Comparison of ENCODE assay signal across 18 cellular contexts in the genomic region with DNA sequence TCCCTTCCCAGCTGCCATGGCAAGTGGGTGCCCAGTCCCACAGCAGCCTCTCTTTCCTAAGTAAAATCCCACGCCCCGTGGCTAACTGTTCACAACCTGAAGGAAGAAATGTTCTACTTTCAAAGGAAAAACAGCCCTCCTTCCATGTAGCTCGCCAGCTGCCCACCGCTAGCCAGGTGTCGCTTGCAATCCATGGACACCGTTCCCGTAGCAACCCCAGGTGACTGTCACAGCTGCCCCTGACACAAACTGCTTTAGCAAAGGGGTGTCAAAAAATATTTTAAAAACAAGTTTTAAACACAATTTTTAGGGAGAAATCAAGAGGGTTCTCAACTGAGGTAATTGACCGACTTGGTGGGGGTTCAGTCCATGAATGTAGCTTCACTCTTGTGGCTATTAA. TPM values are rescaled to one million over a fixed set of nuclear protein-coding genes. Genes with fewer than 3 reads are reported as not detected.
DNase-seq lines count a peak whose midpoint lies in the region; ATAC-seq and TF ChIP-seq lines count a peak whose summit lies in the region.
"Had no signal": no experiment of that assay in that cellular context is flagged by ENCODE, and none has a peak within 500 bp of the region (broad histone marks: within the 10 kb centered on the region; RNA-seq: fewer than 3 reads in every experiment).

No MANE protein-coding gene starts in this region.

- no peak overlapping the region for H2AK5ac ChIP-seq in mesendoderm (ENCODE audit: low read length)

- no peaks in the 10 kb centered on the region for H3K9me3 Mint-ChIP-seq in Calu3 (ENCODE audit: low read depth, unreplicated experiment)
- H3K9me3 Mint-ChIP-seq: CD8-positive, alpha-beta T cell had no signal

- H3K4ac ChIP-seq in mesendoderm (ENCODE audit: low read depth, low read length), result no peak overlapping the region

- CTCF ChIA-PET in Calu3 (lab: Charles Lee), result interaction anchor here (1.2 kb wide), 1 partner anchor 42 kb away, joined by 3 read pairs; no protein-coding TSS in a partner anchor

- H4K8ac ChIP-seq in mesendoderm (ENCODE audit: low read depth, low read length), result no peak overlapping the region

- no peak for ATAC-seq in GM18520 (IDR thresholded peaks at IDR 0.05; ENCODE audit: unreplicated experiment)
- ATAC-seq: CD8-positive, alpha-beta T cell; HCT116 had no signal

- no peak overlapping the region for H3K27ac Mint-ChIP-seq in Calu3 (ENCODE audit: unreplicated experiment)
- H3K27ac Mint-ChIP-seq: CD8-positive, alpha-beta T cell had no signal

- H3K79me1 ChIP-seq in mesendoderm (ENCODE audit: low read length), result no peaks in the 10 kb centered on the region

- no peak overlapping the region for H3K4me3 Mint-ChIP-seq in Calu3 (ENCODE audit: low read depth, unreplicated experiment)
- H3K4me3 Mint-ChIP-seq: CD8-positive, alpha-beta T cell had no signal

- H3K27me3 ChIP-seq in mesendoderm (ENCODE audit: insufficient read depth, low read length, poor library complexity), result no peaks in the 10 kb centered on the region
- H3K27me3 ChIP-seq: BLaER1, MG63 had no signal

- TF ChIP-seq CTCF in Calu3 (IDR thresholded peaks at IDR 0.05; ENCODE audit: unreplicated experiment), result no peak

- WGBS in mesendoderm (ENCODE audit: extremely low coverage, insufficient coverage, low lambda C conversion rate), result no CpG with 5 or more reads among the region's 8 CpGs

- no peak overlapping the region for H2BK120ac ChIP-seq in mesendoderm (ENCODE audit: low read depth, low read length)

- peaks cover 36% of the 10 kb centered on the region for H3K27me3 Mint-ChIP-seq in Calu3 (ENCODE audit: unreplicated experiment)

- H3K9ac ChIP-seq in mesendoderm (ENCODE audit: low read length), result no peak overlapping the region
- H3K9ac ChIP-seq: BLaER1 had no signal

- BruUV-seq in Calu3 (replicated peaks; lab: Mats Ljungman, UMichigan), result no TSS peak

- no peaks in the 10 kb centered on the region for H3K79me2 ChIP-seq in mesendoderm (ENCODE audit: control insufficient read depth, insufficient read depth, low read length)

- H3K4me1 Mint-ChIP-seq in Calu3 (ENCODE audit: low read depth, unreplicated experiment), result no peaks in the 10 kb centered on the region

- H3K18ac ChIP-seq in mesendoderm (ENCODE audit: low read length), result no peak overlapping the region

- H3K4me3 ChIP-seq in mesendoderm (ENCODE audit: low read length), result no peak overlapping the region
- H3K4me3 ChIP-seq: BLaER1, MG63 had no signal

- no peaks in the 10 kb centered on the region for H3K36me3 ChIP-seq in mesendoderm (ENCODE audit: control insufficient read depth, insufficient read depth, low read length)
- H3K36me3 ChIP-seq: BLaER1, MG63 had no signal

- H3K36me3 Mint-ChIP-seq in Calu3 (ENCODE audit: insufficient read depth, unreplicated experiment), result peaks cover 5% of the 10 kb centered on the region
- H3K36me3 Mint-ChIP-seq: CD8-positive, alpha-beta T cell had no signal

- no peak overlapping the region for H3K27ac ChIP-seq in mesendoderm (ENCODE audit: low read depth, low read length)
- H3K27ac ChIP-seq: BLaER1 had no signal

- no peak overlapping the region for H3K23ac ChIP-seq in mesendoderm (ENCODE audit: low read length)

- H3K4me1 ChIP-seq in mesendoderm (ENCODE audit: control insufficient read depth, low read depth, low read length), result peaks cover 6% of the 10 kb centered on the region
- H3K4me1 ChIP-seq: BLaER1 had no signal

- H2BK15ac ChIP-seq in mesendoderm (replicated peaks; ENCODE audit: low read depth), result no peak overlapping the region

- DNase-seq in NCI-H748 (lab: John Stamatoyannopoulos, UW; ENCODE audit: unreplicated experiment), result peak; percentile 51
- no peak for DNase-seq in NCI-H748 treated with DMSO at 0.1 percent for 48 hours (lab: John Stamatoyannopoulos, UW)
- DNase-seq in NCI-H69 (lab: John Stamatoyannopoulos, UW), result peak; percentile 47
- peak; percentile 60 for DNase-seq in mesendoderm
- DNase-seq in activated CD8-positive, alpha-beta memory T cell treated with anti-CD3 and anti-CD28 coated beads, Interleukin-2, amount 50 U/mL, for 48 hours, result no peak
- no peak for DNase-seq in Calu3
- DNase-seq: CD8-positive, alpha-beta T cell; DND-41; Kasumi-1; MG63; NCI-H1048; NCI-H187; NCI-H2171; NCI-H446 had no signal

- no peak overlapping the region for H3K4me2 ChIP-seq in mesendoderm (ENCODE audit: low read length)
- H3K4me2 ChIP-seq: BLaER1 had no signal

- H4K5ac ChIP-seq in mesendoderm (ENCODE audit: low read length), result no peak overlapping the region

- H2BK5ac ChIP-seq in mesendoderm (ENCODE audit: low read length), result no peak overlapping the region

- intact Hi-C loops in Calu3 (cut with micrococcal nuclease; ENCODE audit: unreplicated experiment), result no loop called here

- H3K56ac ChIP-seq in mesendoderm (ENCODE audit: low read length), result no peak overlapping the region

RNA-seq across cellular contexts. Expression of gene CGNL1, which starts 21.0 kb away (rescaled TPM):
- 8.1 TPM for polyA plus RNA-seq in mesendoderm (2013, experiment 1 of 2)
- 8.8 TPM for polyA plus RNA-seq in mesendoderm (2013, experiment 2 of 2)
- total RNA-seq in Calu3 (2022), result 1.8 and 3.3 TPM in 2 replicates
- total RNA-seq: CD8-positive, alpha-beta T cell; T-helper 1 cell treated with Interleukin-12 subunit alpha and Interleukin-12 subunit beta and Interleukin-4 antibody, amounts not matched to agents 30 ng/mL and 1 ng/mL, for 36 hours had no signal

Comparison
In these comparisons a context has a peak if more than half of its experiments do, and no peak if none do; other contexts are left out.
1. DNase-seq: peak in NCI-H748 (single experiment), NCI-H69 (single experiment) and mesendoderm (single experiment); none in NCI-H748 treated with DMSO at 0.1 percent for 48 hours (single experiment), activated CD8-positive, alpha-beta memory T cell treated with anti-CD3 and anti-CD28 coated beads, Interleukin-2, amount 50 U/mL, for 48 hours (single experiment) and Calu3 (single experiment).